ENCODE assay signal across 3 cellular contexts in the genomic region with DNA sequence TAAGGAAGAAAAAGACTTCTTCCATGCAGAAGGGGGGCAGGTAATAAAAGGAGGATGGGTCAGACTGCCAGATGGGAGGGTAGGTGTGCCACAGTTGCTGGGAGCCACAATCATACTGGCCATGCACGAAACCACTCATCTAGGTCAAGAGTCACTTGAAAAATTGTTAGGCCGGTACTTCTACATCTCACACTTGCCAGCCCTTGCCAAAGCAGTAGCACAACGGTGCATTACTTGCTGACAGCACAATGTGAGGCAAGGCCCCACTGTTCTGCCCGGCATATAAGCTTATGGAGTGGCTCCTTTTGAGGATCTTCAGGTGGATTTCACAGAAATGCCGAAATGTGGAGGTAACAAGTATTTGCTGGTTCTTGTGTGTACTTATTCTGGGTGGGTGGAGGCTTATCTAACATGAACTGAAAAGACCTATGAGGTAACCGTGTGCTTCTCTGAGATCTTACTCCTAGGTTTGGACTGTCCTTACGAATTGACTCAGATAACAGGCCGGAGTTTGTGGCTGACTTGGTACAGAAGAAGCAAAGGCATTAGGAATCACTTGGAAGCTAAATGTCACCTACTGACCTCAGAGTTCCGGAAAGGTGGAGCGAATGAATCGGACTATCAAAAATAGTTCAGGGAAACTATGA. TPM values are rescaled to one million over a fixed set of nuclear protein-coding genes. Genes with fewer than 3 reads are reported as not detected.
"Had no signal": no experiment of that assay in that cellular context is flagged by ENCODE, and none has a peak within 500 bp of the region (broad histone marks: within the 10 kb centered on the region; RNA-seq: fewer than 3 reads in every experiment).

No MANE protein-coding gene starts in this region.

RNA-seq across cellular contexts. Expression of gene PCDH18, which starts 48.9 kb away (rescaled TPM):
- total RNA-seq: activated B cell treated with CpG ODN at 0.5 μM for 24 hours; activated CD8-positive, alpha-beta T cell treated with anti-CD3 and anti-CD28 coated beads for 36 hours; activated T-helper 17 cell treated with anti-CD3 and anti-CD28 coated beads, Interleukin-2, amount 50 U/mL, for 72 hours had no signal
